Comparison of ENCODE assay signal across 22 cellular contexts in genomic region chr1:115630342-115630741, GRCh38.
"Had no signal": no experiment of that assay in that cellular context is flagged by ENCODE, and none has a peak within 500 bp of the region (broad histone marks: within the 10 kb centered on the region; RNA-seq: fewer than 3 reads in every experiment).

No MANE protein-coding gene starts in this region.

- H3K9me3 ChIP-seq: lower lobe of right lung, pancreas, prostate gland, sigmoid colon, stomach, transverse colon had no signal

- H2AFZ ChIP-seq: neural progenitor cell had no signal

- H3K4me2 ChIP-seq: neural progenitor cell had no signal

- H3K4me3 ChIP-seq: dorsolateral prefrontal cortex, heart left ventricle, lower lobe of right lung, neural progenitor cell, pancreas, prostate gland, sigmoid colon, skin epidermis, stomach, thoracic aorta, transverse colon had no signal

- ATAC-seq: esophagus mucosa, lower lobe of right lung, pancreas had no signal

- H3K27me3 ChIP-seq: heart left ventricle, neural progenitor cell, pancreas, sigmoid colon, stomach, transverse colon had no signal

- H3K27ac ChIP-seq: dorsolateral prefrontal cortex, heart left ventricle, lower lobe of right lung, neural progenitor cell, pancreas, prostate gland, sigmoid colon, skin epidermis, stomach, thoracic aorta, transverse colon had no signal

- DNase-seq: cortex of kidney; dorsolateral prefrontal cortex; effector CD8-positive, alpha-beta T cell; heart left ventricle; hippocampal formation; lower lobe of right lung; midbrain; nucleus accumbens; pancreas; retina; sigmoid colon; stimulated activated CD4-positive, alpha-beta T cell treated with anti-CD3 and anti-CD28 coated beads, Interleukin-2, amount 100 ng/mL, for 24 hours; stimulated activated CD4-positive, alpha-beta T cell treated with anti-CD3 and anti-CD28 coated beads, Interleukin-4, amount 100 ng/mL, for 4 hours; stimulated activated naive CD4-positive, alpha-beta T cell; stomach; substantia nigra; transverse colon had no signal

- H3K4me1 ChIP-seq: heart left ventricle, lower lobe of right lung, neural progenitor cell, pancreas, prostate gland, stomach, transverse colon had no signal

- H3K36me3 ChIP-seq: heart left ventricle, lower lobe of right lung, neural progenitor cell, pancreas, prostate gland, sigmoid colon, stomach, thoracic aorta, transverse colon had no signal
